12 cellular contexts compared by ENCODE assay signal in genomic region chr5:176547811-176548210, GRCh38. TPM values are rescaled to one million over a fixed set of nuclear protein-coding genes. Genes with fewer than 3 reads are reported as not detected.
DNase-seq lines count a peak whose midpoint lies in the region; ATAC-seq and TF ChIP-seq lines count a peak whose summit lies in the region.
"Had no signal": no experiment of that assay in that cellular context is flagged by ENCODE, and none has a peak within 500 bp of the region (broad histone marks: within the 10 kb centered on the region; RNA-seq: fewer than 3 reads in every experiment).

No MANE protein-coding gene starts in this region.

- ATAC-seq in HG02852 (IDR thresholded peaks at IDR 0.05; ENCODE audit: unreplicated experiment): no peak
- ATAC-seq in GM21529 (IDR thresholded peaks at IDR 0.05; ENCODE audit: unreplicated experiment): no peak

- TF ChIP-seq CTCF in neutrophil (IDR thresholded peaks at IDR 0.05): no peak

- no peaks in the 10 kb centered on the region for H3K27me3 ChIP-seq in neutrophil

- H3K4me3 ChIP-seq in neutrophil (ENCODE audit: low read depth in 1 of 2, low read length in 1 of 2): peak overlapping the region in 1 of 2 experiments; percentile 43

- H3K9me3 ChIP-seq in neutrophil: no peaks in the 10 kb centered on the region

- peaks cover 66 to 93% of the 10 kb centered on the region in 2 experiments for H3K4me1 ChIP-seq in neutrophil (ENCODE audit: control insufficient read depth in 1 of 2, insufficient read depth in 1 of 2, low read depth in 1 of 2, low read length in 1 of 2)

- H3K36me3 ChIP-seq in neutrophil: no peaks in the 10 kb centered on the region

- H3K27ac ChIP-seq in neutrophil: peak overlapping the region; percentile 66

- DNase-seq in NOMO-1 treated with dmso at 0.1 percent for 144 hours (lab: John Stamatoyannopoulos, UW; ENCODE audit: unreplicated experiment) (peak; percentile 9), NOMO-1 treated with DMSO at 0.1 percent for 48 hours (lab: John Stamatoyannopoulos, UW; ENCODE audit: unreplicated experiment) (no peak), M059J (ENCODE audit: low read depth) (peak; percentile 75), middle frontal gyrus (ENCODE audit: extremely low spot score, low spot score) (no peak)
- peak; percentile 43 for DNase-seq in central memory CD4-positive, alpha-beta T cell
- DNase-seq: activated T-cell treated with anti-CD3 and anti-CD28 coated beads, Interleukin-2, amount 50 U/mL, for 48 hours; NCI-H1694 treated with DMSO at 0.1 percent for 48 hours; nucleus accumbens had no signal

RNA-seq across cellular contexts. Expression of gene CDHR2, which starts 1.3 kb away (rescaled TPM):
- not detected in 2 replicates for total RNA-seq in M059J (2014; rRNA removed; shearing (Covaris generic))
- total RNA-seq: A172 had no signal

RNA-seq across cellular contexts. Expression of gene RNF44, which starts 10.6 kb away (rescaled TPM):
- total RNA-seq in M059J (2014; rRNA removed; shearing (Covaris generic)): 1.6 and 3.5 TPM in 2 replicates

Comparison
In these comparisons a context has a peak if more than half of its experiments do, and no peak if none do; other contexts are left out.
1. DNase-seq: peak in NOMO-1 treated with dmso at 0.1 percent for 144 hours (single experiment), M059J (single experiment) and central memory CD4-positive, alpha-beta T cell (single experiment); none in NOMO-1 treated with DMSO at 0.1 percent for 48 hours (single experiment) and middle frontal gyrus (single experiment).